Comparison of ENCODE assay signal across 1 cellular context in genomic region chr6:162200945-162201692, GRCh38.
TF ChIP-seq lines count a peak whose summit lies in the region.

No MANE protein-coding gene starts in this region.

TF ChIP-seq in GM23338, 12 proteins besides CTCF, POLR2A, EP300 and RAD21 (continued from another document):
- TF ChIP-seq ZNF462 (CRISPR knock-in tag; IDR thresholded peaks at IDR 0.05) (no peak), STAT1 (IDR thresholded peaks at IDR 0.05; ENCODE audit: unreplicated experiment) (no peak), EZH2phosphoT487 (IDR thresholded peaks at IDR 0.05; ENCODE audit: unreplicated experiment) (no peak), JUNB (IDR thresholded peaks at IDR 0.05; ENCODE audit: unreplicated experiment) (no peak), EZH2 (IDR thresholded peaks at IDR 0.05; ENCODE audit: low read depth, unreplicated experiment) (no peak), CREB1 (CRISPR knock-in tag; IDR thresholded peaks at IDR 0.05; ENCODE audit: low read depth) (no peak), ZNF114 (CRISPR knock-in tag; IDR thresholded peaks at IDR 0.05) (no peak), NANOG (IDR thresholded peaks at IDR 0.05; ENCODE audit: borderline replicate concordance) (no peak), ZNF331 (CRISPR knock-in tag; IDR thresholded peaks at IDR 0.05; ENCODE audit: low read depth) (no peak)
